Comparison of ENCODE assay signal across 10 cellular contexts in the genomic region with DNA sequence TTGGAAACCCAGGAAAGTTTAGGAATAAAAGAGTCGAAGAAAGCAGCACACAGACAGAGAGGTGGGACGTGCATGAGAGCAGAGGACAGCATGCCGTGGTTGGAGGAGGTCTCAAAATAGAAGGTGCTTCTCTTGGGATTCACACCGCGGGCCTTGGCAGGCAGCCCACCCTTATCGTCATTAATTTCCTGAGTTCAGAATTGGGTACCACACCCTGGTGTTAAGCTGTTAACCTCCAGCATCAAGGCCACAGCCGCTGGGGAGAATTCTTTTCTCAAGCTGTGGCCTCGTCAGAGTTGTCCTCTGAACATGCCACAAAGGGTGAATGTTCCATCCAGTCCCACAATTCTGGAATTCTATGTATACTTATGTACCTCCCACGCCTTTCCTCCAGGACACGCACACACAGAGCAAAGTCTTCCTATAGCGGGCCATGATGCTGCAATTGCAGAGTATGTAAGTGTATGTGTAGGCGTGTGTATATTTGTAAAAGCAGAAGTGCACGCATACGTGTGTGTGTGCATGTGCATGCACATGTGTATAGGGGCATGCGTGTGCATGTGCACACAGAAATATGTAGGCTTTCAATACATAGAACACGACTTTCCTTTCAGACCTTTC. TPM values are rescaled to one million over a fixed set of nuclear protein-coding genes. Genes with fewer than 3 reads are reported as not detected.
DNase-seq lines count a peak whose midpoint lies in the region; ATAC-seq and TF ChIP-seq lines count a peak whose summit lies in the region.
"Had no signal": no experiment of that assay in that cellular context is flagged by ENCODE, and none has a peak within 500 bp of the region (broad histone marks: within the 10 kb centered on the region; RNA-seq: fewer than 3 reads in every experiment).

No MANE protein-coding gene starts in this region.

- no peak for DNase-seq in activated CD4-positive, alpha-beta T cell treated with anti-CD3 and anti-CD28 coated beads for 36 hours
- DNase-seq in activated CD4-positive, alpha-beta T cell treated with anti-CD3 and anti-CD28 coated beads for 48 hours: no peak
- DNase-seq in activated gamma-delta T cell (lab: John Stamatoyannopoulos, UW) (peak; percentile 29), left ventricle myocardium superior (peak; percentile 55), body of pancreas (no peak), SKM-1 treated with dmso at 0.1 percent for 144 hours (lab: John Stamatoyannopoulos, UW; ENCODE audit: unreplicated experiment) (no peak)
- DNase-seq in stimulated activated naive CD8-positive, alpha-beta T cell treated with anti-CD3 and anti-CD28 coated beads, Interleukin-15, Interleukin-2, amounts not matched to agents 100 U/mL and 50 U/mL, for 24 hours: peak; percentile 8

- TF ChIP-seq POLR2A in body of pancreas (IDR thresholded peaks at IDR 0.05): no peak

- intact Hi-C loops in activated CD4-positive, alpha-beta T cell treated with anti-CD3 and anti-CD28 coated beads for 36 hours (cut with DNase I, micrococcal nuclease): loop anchor here in 1 of 2 experiments (1.0 kb wide), 1 partner anchor 176 kb away; no protein-coding TSS in a partner anchor
- intact Hi-C loops in left ventricle myocardium superior (cut with micrococcal nuclease): no loop called here
- intact Hi-C loops in body of pancreas (cut with DNase I): no loop called here

- POLR2A ChIA-PET in activated CD4-positive, alpha-beta T cell treated with anti-CD3 and anti-CD28 coated beads for 36 hours (lab: Charles Lee): no interaction called here

- no peaks in the 10 kb centered on the region for H3K36me3 Mint-ChIP-seq in activated CD4-positive, alpha-beta T cell treated with anti-CD3 and anti-CD28 coated beads for 36 hours (ENCODE audit: low read depth)

- no peaks in the 10 kb centered on the region for H3K9me3 Mint-ChIP-seq in activated CD4-positive, alpha-beta T cell treated with anti-CD3 and anti-CD28 coated beads for 36 hours (ENCODE audit: low read depth)

- no peak overlapping the region for H3K27ac Mint-ChIP-seq in activated CD4-positive, alpha-beta T cell treated with anti-CD3 and anti-CD28 coated beads for 36 hours

- no peaks in the 10 kb centered on the region for H3K9me3 ChIP-seq in body of pancreas

- no peak overlapping the region for H3K4me3 ChIP-seq in body of pancreas

- H3K27me3 ChIP-seq in body of pancreas: no peaks in the 10 kb centered on the region

- 62 to 70% methylated on average over 16 of the region's 16 CpGs for WGBS in body of pancreas, 2 donors

- no peak for ATAC-seq in activated CD4-positive, alpha-beta T cell treated with anti-CD3 and anti-CD28 coated beads for 36 hours
- peak; percentile 77 for ATAC-seq in left ventricle myocardium superior
- ATAC-seq in stimulated activated naive CD8-positive, alpha-beta T cell treated with anti-CD3 and anti-CD28 coated beads, Interleukin-15, Interleukin-2, amounts not matched to agents 100 U/mL and 50 U/mL, for 24 hours: no peak
- no peak for ATAC-seq in body of pancreas
- ATAC-seq in GM21528 (IDR thresholded peaks at IDR 0.05; ENCODE audit: low FRiP score, unreplicated experiment): no peak

- H3K4me1 ChIP-seq in body of pancreas: peaks cover 16% of the 10 kb centered on the region

- CTCF ChIA-PET in activated CD4-positive, alpha-beta T cell treated with anti-CD3 and anti-CD28 coated beads for 36 hours (lab: Charles Lee): interaction anchor here (0.6 to 1.6 kb wide), 2 partner anchors 21 to 528 kb away, joined by 3 to 4 read pairs; no protein-coding TSS in a partner anchor

- no peaks in the 10 kb centered on the region for H3K36me3 ChIP-seq in body of pancreas (replicated peaks in 1 of 2; ENCODE audit: insufficient read depth in 1 of 2, low read depth in 2 of 2)

- TF ChIP-seq CTCF in body of pancreas (IDR thresholded peaks at IDR 0.05): no peak

- H3K27ac ChIP-seq in body of pancreas: no peak overlapping the region

- H3K4me3 Mint-ChIP-seq in activated CD4-positive, alpha-beta T cell treated with anti-CD3 and anti-CD28 coated beads for 36 hours: peak overlapping the region; percentile 43

- peaks cover 17% of the 10 kb centered on the region for H3K4me1 Mint-ChIP-seq in activated CD4-positive, alpha-beta T cell treated with anti-CD3 and anti-CD28 coated beads for 36 hours

- H3K27me3 Mint-ChIP-seq in activated CD4-positive, alpha-beta T cell treated with anti-CD3 and anti-CD28 coated beads for 36 hours: no peaks in the 10 kb centered on the region

RNA-seq across cellular contexts. Expression of a gene that starts 39.0 kb away (rescaled TPM):
- total RNA-seq in activated CD4-positive, alpha-beta T cell treated with anti-CD3 and anti-CD28 coated beads for 36 hours: not detected
- total RNA-seq in left ventricle myocardium superior: 0.42 TPM
- under 1 TPM in 1 of 2 donors, not detected in 1; 0.66 TPM for total RNA-seq in body of pancreas
- total RNA-seq: dermis microvascular lymphatic vessel endothelial cell; T-helper 1 cell treated with Interleukin-12 subunit alpha and Interleukin-12 subunit beta and Interleukin-4 antibody, amounts not matched to agents 30 ng/mL and 1 ng/mL, for 36 hours had no signal

RNA-seq across cellular contexts. Expression of a gene that starts 59.0 kb away (rescaled TPM):
- not detected for total RNA-seq in activated CD4-positive, alpha-beta T cell treated with anti-CD3 and anti-CD28 coated beads for 36 hours
- total RNA-seq in left ventricle myocardium superior (34.4 TPM), body of pancreas (1 to 10 TPM in 1 of 2 donors, under 1 TPM in 1; 0.52 to 5.3 TPM)
- total RNA-seq: T-helper 1 cell treated with Interleukin-12 subunit alpha and Interleukin-12 subunit beta and Interleukin-4 antibody, amounts not matched to agents 30 ng/mL and 1 ng/mL, for 36 hours had no signal

Comparison
In these comparisons a context has a peak if more than half of its experiments do, and no peak if none do; other contexts are left out.
1. DNase-seq: peak in activated gamma-delta T cell (single experiment), left ventricle myocardium superior (single experiment) and stimulated activated naive CD8-positive, alpha-beta T cell treated with anti-CD3 and anti-CD28 coated beads, Interleukin-15, Interleukin-2, amounts not matched to agents 100 U/mL and 50 U/mL, for 24 hours (single experiment); none in activated CD4-positive, alpha-beta T cell treated with anti-CD3 and anti-CD28 coated beads for 36 hours (single experiment), activated CD4-positive, alpha-beta T cell treated with anti-CD3 and anti-CD28 coated beads for 48 hours (single experiment), body of pancreas (0 of 4) and SKM-1 treated with dmso at 0.1 percent for 144 hours (single experiment).